In the genomic region with DNA sequence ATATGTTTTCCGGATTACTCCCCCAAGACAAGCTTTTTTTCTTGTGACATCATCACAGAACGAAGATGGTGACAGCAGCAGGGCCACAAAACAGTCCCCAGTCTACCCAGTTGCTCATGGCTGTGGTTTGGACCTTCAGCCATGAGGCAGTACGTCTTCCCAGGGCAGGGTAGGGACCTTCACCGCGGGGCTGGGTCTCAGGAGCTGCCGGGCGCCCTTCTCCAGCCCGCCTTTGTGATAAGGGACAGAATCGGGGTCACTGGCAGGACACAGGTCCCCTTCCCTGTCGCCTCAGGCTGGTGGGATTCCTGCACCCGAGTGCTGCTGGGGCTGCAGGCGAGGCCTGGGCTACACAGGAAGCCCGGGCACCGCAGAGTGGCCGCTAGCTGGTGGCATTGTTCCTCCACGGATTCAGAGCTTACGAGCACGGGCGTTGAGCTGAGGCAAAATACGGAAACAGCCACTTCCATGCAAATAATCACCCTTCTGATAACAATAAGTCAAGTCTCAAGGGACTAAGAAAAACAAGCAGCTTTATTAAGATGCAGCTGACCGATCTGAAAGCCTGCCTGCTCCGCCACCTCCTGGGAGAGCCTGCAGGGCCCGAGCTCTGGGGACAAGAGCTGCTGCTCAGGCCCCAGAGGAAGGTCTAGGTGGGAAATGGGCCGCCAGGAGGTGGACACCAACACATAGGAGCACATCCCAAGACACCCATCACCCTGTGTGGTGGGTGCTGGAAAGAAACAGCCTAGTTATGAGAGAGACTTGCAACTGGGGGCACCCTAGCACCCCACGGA, we compare ENCODE assay signal across 15 cellular contexts. TPM values are rescaled to one million over a fixed set of nuclear protein-coding genes. Genes with fewer than 3 reads are reported as not detected.
A peak's percentile ranks its signal among the peaks of the same experiment; 100 is the strongest.
DNase-seq lines count a peak whose midpoint lies in the region; ATAC-seq, FAIRE-seq and TF ChIP-seq lines count a peak whose summit lies in the region.
"Had no signal": no experiment of that assay in that cellular context is flagged by ENCODE, and none has a peak within 500 bp of the region (broad histone marks: within the 10 kb centered on the region; RNA-seq: fewer than 3 reads in every experiment).

No MANE protein-coding gene starts in this region.

- TF ChIP-seq CTCF in GM06990 (IDR thresholded peaks at IDR 0.05; ENCODE audit: insufficient read depth, low read length, poor library complexity, severe bottlenecking): peak; percentile 33
- TF ChIP-seq CTCF in dorsolateral prefrontal cortex (IDR thresholded peaks at IDR 0.05 in 54 of 56, conservative IDR thresholded peaks at IDR 0.05 in 2 of 56; ENCODE audit: low read depth in 1 of 56, partially characterized antibody in 56 of 56): peak in 5 of 56 donors; percentile 14 to 29 (median 21)

- no peak overlapping the region for H3K27ac ChIP-seq in dorsolateral prefrontal cortex
- H3K27ac ChIP-seq: transverse colon had no signal

- no peak overlapping the region for H3K4me3 ChIP-seq in GM06990 (replicated peaks; ENCODE audit: low read depth, low read length)
- no peak overlapping the region for H3K4me3 ChIP-seq in dorsolateral prefrontal cortex
- H3K4me3 ChIP-seq: transverse colon had no signal

- H3K27me3 ChIP-seq in GM06990 (replicated peaks; ENCODE audit: control insufficient read depth, insufficient read depth, low read length) (no peaks in the 10 kb centered on the region; the same call in none of the 2 replicates), dorsolateral prefrontal cortex (peaks cover 0 to 93% (median 71%) of the 10 kb centered on the region in 45 donors)

- DNase-seq in GM06990 (ENCODE audit: extremely low read depth, insufficient read length) (peak; percentile 68), left cardiac atrium (peak; percentile 28), HTR-8/SVneo (ENCODE audit: insufficient read length, low spot score) (no peak), NCI-H524 (lab: John Stamatoyannopoulos, UW) (no peak), RKO (ENCODE audit: low spot score) (no peak), dorsolateral prefrontal cortex (no peak)
- DNase-seq: activated naive CD4-positive, alpha-beta T cell treated with anti-CD3 and anti-CD28 coated beads for 36 hours; Caco-2; mammary epithelial cell; NCI-H1105 treated with DMSO at 0.1 percent for 48 hours; T-helper 17 cell; transverse colon had no signal

- no peak for FAIRE-seq in HTR-8/SVneo (lab: Jason Lieb, UNC)
- FAIRE-seq: H54 had no signal

- intact Hi-C loops in left cardiac atrium (cut with DNase I) (no loop called here), dorsolateral prefrontal cortex (cut with DNase I) (no loop called here)

- peak; percentile 48 for ATAC-seq in GM21367 (IDR thresholded peaks at IDR 0.05; ENCODE audit: unreplicated experiment)
- peak; percentile 55 for ATAC-seq in HG03439 (IDR thresholded peaks at IDR 0.05; ENCODE audit: unreplicated experiment)
- peak; percentile 29 to 51 for ATAC-seq in left cardiac atrium
- ATAC-seq: T-helper 17 cell had no signal

- H3K36me3 ChIP-seq in GM06990 (ENCODE audit: control insufficient read depth, insufficient read depth, low read length): no peaks in the 10 kb centered on the region
- H3K36me3 ChIP-seq: transverse colon had no signal

RNA-seq across cellular contexts. Expression of a gene that starts 12.3 kb away (rescaled TPM):
- total RNA-seq in left cardiac atrium: 1 to 10 TPM in 1 of 2 donors, under 1 TPM in 1; 0.47 to 2.4 TPM
- 1 to 10 TPM in 44 of 120 experiments, under 1 TPM in 62, not detected in 14; 0.24 to 3.0 (median 0.91) TPM for total RNA-seq in dorsolateral prefrontal cortex
- total RNA-seq: activated naive CD4-positive, alpha-beta T cell treated with anti-CD3 and anti-CD28 coated beads for 36 hours; T-helper 17 cell had no signal

RNA-seq across cellular contexts. Expression of a gene that starts 49.5 kb away (rescaled TPM):
- total RNA-seq in left cardiac atrium (not detected), dorsolateral prefrontal cortex (10 to 100 TPM in 55 of 120 experiments, 1 to 10 TPM in 28, under 1 TPM in 1, not detected in 36; 0.95 to 53.7 (median 14.7) TPM)
- total RNA-seq: activated naive CD4-positive, alpha-beta T cell treated with anti-CD3 and anti-CD28 coated beads for 36 hours had no signal

RNA-seq across cellular contexts. Expression of a gene that starts 58.6 kb away (rescaled TPM):
- 100 to 1,000 TPM; 118 to 127 TPM for total RNA-seq in left cardiac atrium
- 100 to 1,000 TPM in 119 of 120 experiments, 10 to 100 TPM in 1; 92.1 to 538 (median 349) TPM for total RNA-seq in dorsolateral prefrontal cortex

Comparison
In these comparisons a context has a peak if more than half of its experiments do, and no peak if none do; other contexts are left out.
1. DNase-seq: peak in GM06990 (single experiment) and left cardiac atrium (single experiment); none in HTR-8/SVneo (single experiment), NCI-H524 (0 of 2), RKO (single experiment) and dorsolateral prefrontal cortex (0 of 10).
2. Peak in every context shown above with its lines, with median percentiles within 50 percentile points of each other: ATAC-seq.